ENCODE assay signal across 18 cellular contexts in genomic region chr6:119067091-119067490, GRCh38. TPM values are rescaled to one million over a fixed set of nuclear protein-coding genes. Genes with fewer than 3 reads are reported as not detected.
DNase-seq lines count a peak whose midpoint lies in the region; ATAC-seq, FAIRE-seq and TF ChIP-seq lines count a peak whose summit lies in the region.
"Had no signal": no experiment of that assay in that cellular context is flagged by ENCODE, and none has a peak within 500 bp of the region (broad histone marks: within the 10 kb centered on the region; RNA-seq: fewer than 3 reads in every experiment).

No MANE protein-coding gene starts in this region.

- H3K4me1 ChIP-seq in small intestine (ENCODE audit: control insufficient read depth in 2 of 2, insufficient read depth in 1 of 2, low read depth in 1 of 2, low read length in 1 of 2) (no peaks in the 10 kb centered on the region), pancreas (no peaks in the 10 kb centered on the region)
- H3K4me1 ChIP-seq: BLaER1 had no signal

- DNase-seq in NCI-H1417 (lab: John Stamatoyannopoulos, UW) (peak in 2 of 3 experiments; percentile 2 to 52), NCI-H1417 treated with DMSO at 0.1 percent for 48 hours (lab: John Stamatoyannopoulos, UW) (no peak), NCI-H146 (lab: John Stamatoyannopoulos, UW) (peak; percentile 58), OCI-M1 (lab: John Stamatoyannopoulos, UW) (peak; percentile 69), small intestine (peak; percentile 20), pancreas (no peak), posterior cingulate gyrus (no peak)
- DNase-seq: AML-193; Caco-2; CD8-positive, alpha-beta memory T cell; DMS53; GF-D8; HFFc6 had no signal

- no peak for ATAC-seq in pancreas

- H3K4me3 ChIP-seq in small intestine (ENCODE audit: low read depth in 1 of 2, low read length in 2 of 2): no peak overlapping the region
- no peak overlapping the region for H3K4me3 ChIP-seq in pancreas
- H3K4me3 ChIP-seq: BLaER1, HAP-1 had no signal

- H3K9me3 ChIP-seq in small intestine (ENCODE audit: control insufficient read depth, low read depth) (no peaks in the 10 kb centered on the region), pancreas (no peaks in the 10 kb centered on the region)
- H3K9me3 ChIP-seq: BLaER1, Caco-2, HAP-1 had no signal

- H3K36me3 ChIP-seq in small intestine (ENCODE audit: control insufficient read depth in 2 of 2, insufficient read depth in 2 of 2, low read length in 2 of 2): no peaks in the 10 kb centered on the region
- H3K36me3 ChIP-seq in pancreas: no peaks in the 10 kb centered on the region
- H3K36me3 ChIP-seq: BLaER1, HAP-1 had no signal

- TF ChIP-seq CTCF in pancreas (IDR thresholded peaks at IDR 0.05): no peak

- H3K27me3 ChIP-seq in small intestine (ENCODE audit: control insufficient read depth in 2 of 2, insufficient read depth in 2 of 2, low read length in 2 of 2): no peaks in the 10 kb centered on the region
- no peaks in the 10 kb centered on the region for H3K27me3 ChIP-seq in pancreas
- H3K27me3 ChIP-seq: BLaER1 had no signal

- no peak for FAIRE-seq in small intestine (lab: Jason Lieb, UNC)
- FAIRE-seq in pancreas (lab: Jason Lieb, UNC): no peak
- FAIRE-seq: H1 had no signal

- intact Hi-C loops in pancreas (cut with DNase I) (no loop called here), posterior cingulate gyrus (cut with DNase I) (no loop called here)

- H3K27ac ChIP-seq in small intestine (ENCODE audit: low read depth in 1 of 2, low read length in 1 of 2) (no peak overlapping the region), pancreas (no peak overlapping the region)
- H3K27ac ChIP-seq: 22Rv1, BLaER1, HL-60 had no signal

RNA-seq across cellular contexts. Expression of gene FAM184A, which starts 11.4 kb away (rescaled TPM):
- 1 to 10 TPM; 1.8 to 6.3 (median 2.4) TPM for polyA plus RNA-seq in small intestine
- total RNA-seq in pancreas: 1 to 10 TPM; 1.8 to 3.3 (median 2.8) TPM
- polyA plus RNA-seq in pancreas: 1 to 10 TPM; 3.6 to 6.4 TPM
- total RNA-seq: HFFc6 had no signal

Comparison
In these comparisons a context has a peak if more than half of its experiments do, and no peak if none do; other contexts are left out.
1. DNase-seq: peak in NCI-H1417 (2 of 3), NCI-H146 (single experiment), OCI-M1 (single experiment) and small intestine (single experiment); none in NCI-H1417 treated with DMSO at 0.1 percent for 48 hours (single experiment), pancreas (0 of 6) and posterior cingulate gyrus (0 of 10).